In the genomic region with DNA sequence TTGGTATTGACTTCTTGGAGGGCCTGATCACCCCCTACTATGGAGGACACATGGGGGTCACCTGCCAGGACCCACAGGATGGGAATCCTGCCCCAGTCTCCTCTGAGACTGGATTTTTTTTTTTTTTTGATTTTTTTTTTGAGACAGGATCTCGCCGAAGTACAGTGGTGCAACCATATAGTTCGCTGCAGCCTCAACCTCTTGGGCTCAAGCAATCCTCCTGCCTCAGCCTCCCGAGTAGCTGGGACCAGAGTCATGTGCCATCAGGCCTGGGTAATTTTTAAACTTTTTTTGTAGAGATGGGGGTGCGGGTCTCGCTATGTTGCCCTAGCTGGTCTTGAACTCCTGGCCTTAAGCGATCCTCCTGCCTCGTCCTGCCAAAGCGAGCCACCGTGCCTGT, we compare ENCODE assay signal across 10 cellular contexts. TPM values are rescaled to one million over a fixed set of nuclear protein-coding genes. Genes with fewer than 3 reads are reported as not detected.
A peak's percentile ranks its signal among the peaks of the same experiment; 100 is the strongest.
DNase-seq lines count a peak whose midpoint lies in the region; ATAC-seq and TF ChIP-seq lines count a peak whose summit lies in the region.
"Had no signal": no experiment of that assay in that cellular context is flagged by ENCODE, and none has a peak within 500 bp of the region (broad histone marks: within the 10 kb centered on the region; RNA-seq: fewer than 3 reads in every experiment).

No MANE protein-coding gene starts in this region.

- H3K4me3 ChIP-seq in OCI-LY7 (ENCODE audit: low read depth, low read length, poor library complexity, severe bottlenecking) (peak overlapping the region; percentile 24), adrenal gland (no peak overlapping the region)
- H3K4me3 ChIP-seq: psoas muscle, upper lobe of right lung had no signal

- no peaks in the 10 kb centered on the region for H3K79me2 ChIP-seq in OCI-LY7 (ENCODE audit: insufficient read depth, low read depth, low read length)

- peaks cover 1% of the 10 kb centered on the region for H3K36me3 Mint-ChIP-seq in activated CD8-positive, alpha-beta memory T cell treated with anti-CD3 and anti-CD28 coated beads, Interleukin-2, amount 10 ng/mL, durations not matched to agents 7 days and 5 days
- H3K36me3 Mint-ChIP-seq in chondrocyte (ENCODE audit: low read depth): no peaks in the 10 kb centered on the region
- peaks cover 23% of the 10 kb centered on the region for H3K36me3 Mint-ChIP-seq in stimulated activated effector memory CD8-positive, alpha-beta T cell treated with anti-CD3 and anti-CD28 coated beads, Interleukin-12 subunit alpha, Interleukin-12 subunit beta, amount 100 ng/mL, for 72 hours

- no peaks in the 10 kb centered on the region for H4K20me1 ChIP-seq in OCI-LY7 (ENCODE audit: insufficient read depth, low read length)

- H3K4me1 ChIP-seq in OCI-LY7 (ENCODE audit: insufficient read depth, low read length, poor library complexity, severe bottlenecking) (peaks cover 58% of the 10 kb centered on the region), adrenal gland (replicated peaks in 1 of 2) (peaks cover 0 to 37% of the 10 kb centered on the region in 2 donors)

- H3K4me2 ChIP-seq in OCI-LY7 (ENCODE audit: low read length): peak overlapping the region; percentile 63

- 91 to 97% (median 94%) methylated on average over 10 of the region's 10 CpGs for WGBS in adrenal gland, 4 donors

- H3K4me3 Mint-ChIP-seq in activated CD8-positive, alpha-beta memory T cell treated with anti-CD3 and anti-CD28 coated beads, Interleukin-2, amount 10 ng/mL, durations not matched to agents 7 days and 5 days: no peak overlapping the region
- H3K4me3 Mint-ChIP-seq in chondrocyte (ENCODE audit: unreplicated experiment): no peak overlapping the region
- H3K4me3 Mint-ChIP-seq in stimulated activated effector memory CD8-positive, alpha-beta T cell treated with anti-CD3 and anti-CD28 coated beads, Interleukin-12 subunit alpha, Interleukin-12 subunit beta, amount 100 ng/mL, for 72 hours: peak overlapping the region; percentile 86

- peak overlapping the region; percentile 89 for H3K27ac Mint-ChIP-seq in activated CD8-positive, alpha-beta memory T cell treated with anti-CD3 and anti-CD28 coated beads, Interleukin-2, amount 10 ng/mL, durations not matched to agents 7 days and 5 days
- H3K27ac Mint-ChIP-seq in chondrocyte (ENCODE audit: unreplicated experiment): peak overlapping the region; percentile 81
- peak overlapping the region; percentile 100 for H3K27ac Mint-ChIP-seq in stimulated activated effector memory CD8-positive, alpha-beta T cell treated with anti-CD3 and anti-CD28 coated beads, Interleukin-12 subunit alpha, Interleukin-12 subunit beta, amount 100 ng/mL, for 72 hours

- H3K36me3 ChIP-seq in OCI-LY7 (ENCODE audit: insufficient read depth, low read length) (no peaks in the 10 kb centered on the region), adrenal gland (replicated peaks in 1 of 2) (no peaks in the 10 kb centered on the region)
- H3K36me3 ChIP-seq: upper lobe of right lung had no signal

- H3K27me3 Mint-ChIP-seq in activated CD8-positive, alpha-beta memory T cell treated with anti-CD3 and anti-CD28 coated beads, Interleukin-2, amount 10 ng/mL, durations not matched to agents 7 days and 5 days: no peaks in the 10 kb centered on the region
- H3K27me3 Mint-ChIP-seq in chondrocyte (ENCODE audit: low read depth): no peaks in the 10 kb centered on the region

- no peaks in the 10 kb centered on the region for H3K27me3 ChIP-seq in adrenal gland
- H3K27me3 ChIP-seq: upper lobe of right lung had no signal

- H2AFZ ChIP-seq in OCI-LY7 (ENCODE audit: low read length): peak overlapping the region; percentile 69; the same call in 1 of the 2 replicates

- no peak for DNase-seq in activated CD8-positive, alpha-beta memory T cell treated with anti-CD3 and anti-CD28 coated beads, Interleukin-2, amount 10 ng/mL, durations not matched to agents 7 days and 5 days
- no peak for DNase-seq in activated CD8-positive, alpha-beta memory T cell treated with anti-CD3 and anti-CD28 coated beads, Interleukin-2, amount 50 U/mL, for 48 hours
- DNase-seq in OCI-LY7 (ENCODE audit: low spot score) (no peak), chondrocyte (ENCODE audit: low spot score) (no peak), adrenal gland (no peak), NCI-H510A treated with DMSO at 0.1 percent for 48 hours (lab: John Stamatoyannopoulos, UW) (no peak), Right ventricle myocardium inferior (ENCODE audit: missing footprints) (no peak)
- DNase-seq in stimulated activated effector memory CD8-positive, alpha-beta T cell treated with anti-CD3 and anti-CD28 coated beads, Interleukin-12 subunit alpha, Interleukin-12 subunit beta, amount 100 ng/mL, for 72 hours (ENCODE audit: low spot score in 2 of 2): no peak

- TF ChIP-seq POLR2A in adrenal gland (IDR thresholded peaks at IDR 0.05): no peak

- H3K9me2 ChIP-seq in OCI-LY7 (ENCODE audit: insufficient read depth, low read length): no peaks in the 10 kb centered on the region

- H3K9me3 ChIP-seq in OCI-LY7 (ENCODE audit: low read length): no peaks in the 10 kb centered on the region
- no peaks in the 10 kb centered on the region for H3K9me3 ChIP-seq in adrenal gland (replicated peaks in 1 of 3)
- H3K9me3 ChIP-seq: psoas muscle, upper lobe of right lung had no signal

- no TSS peak for BruUV-seq in OCI-LY7 (replicated peaks; lab: Mats Ljungman, UMichigan)

- no peak overlapping the region for H3K27ac ChIP-seq in OCI-LY7 (ENCODE audit: low read depth, low read length, poor library complexity, severe bottlenecking)
- H3K27ac ChIP-seq in adrenal gland: peak overlapping the region in 1 of 5 donors; percentile 67
- H3K27ac ChIP-seq: psoas muscle had no signal

- POLR2A ChIA-PET in OCI-LY7 (lab: Charles Lee): no interaction called here

- CTCF ChIA-PET in activated CD8-positive, alpha-beta memory T cell treated with anti-CD3 and anti-CD28 coated beads, Interleukin-2, amount 10 ng/mL, durations not matched to agents 7 days and 5 days (lab: Charles Lee): interaction anchor here (0.9 to 13.1 kb wide), 5 partner anchors 8 to 230 kb away, joined by 3 to 211 read pairs (median 15); partner anchors contain the start of genes ADGRE5 and ASF1B
- CTCF ChIA-PET in OCI-LY7 (lab: Charles Lee; ENCODE audit: unreplicated experiment): no interaction called here

- ATAC-seq in activated CD8-positive, alpha-beta memory T cell treated with anti-CD3 and anti-CD28 coated beads, Interleukin-2, amount 10 ng/mL, durations not matched to agents 7 days and 5 days: no peak
- no peak for ATAC-seq in stimulated activated effector memory CD8-positive, alpha-beta T cell treated with anti-CD3 and anti-CD28 coated beads, Interleukin-12 subunit alpha, Interleukin-12 subunit beta, amount 100 ng/mL, for 72 hours
- ATAC-seq in Right ventricle myocardium inferior: no peak

- peaks cover 75% of the 10 kb centered on the region for H3K4me1 Mint-ChIP-seq in activated CD8-positive, alpha-beta memory T cell treated with anti-CD3 and anti-CD28 coated beads, Interleukin-2, amount 10 ng/mL, durations not matched to agents 7 days and 5 days
- peaks cover 36% of the 10 kb centered on the region for H3K4me1 Mint-ChIP-seq in chondrocyte (ENCODE audit: low read depth)
- peaks cover 78% of the 10 kb centered on the region for H3K4me1 Mint-ChIP-seq in stimulated activated effector memory CD8-positive, alpha-beta T cell treated with anti-CD3 and anti-CD28 coated beads, Interleukin-12 subunit alpha, Interleukin-12 subunit beta, amount 100 ng/mL, for 72 hours

- intact Hi-C loops in OCI-LY7 (cut with micrococcal nuclease; ENCODE audit: unreplicated experiment) (loop anchor here (2.0 to 10.0 kb wide), 2 partner anchors 16 to 118 kb away; no protein-coding TSS in a partner anchor), adrenal gland (cut with DNase I) (no loop called here), Right ventricle myocardium inferior (cut with DNase I) (no loop called here)

- TF ChIP-seq CTCF in OCI-LY7 (conservative IDR thresholded peaks at IDR 0.05; ENCODE audit: low read length) (no peak), chondrocyte (IDR thresholded peaks at IDR 0.05) (no peak), adrenal gland (IDR thresholded peaks at IDR 0.05) (no peak)

- H3K9me3 Mint-ChIP-seq in activated CD8-positive, alpha-beta memory T cell treated with anti-CD3 and anti-CD28 coated beads, Interleukin-2, amount 10 ng/mL, durations not matched to agents 7 days and 5 days (ENCODE audit: low read depth): no peaks in the 10 kb centered on the region
- no peaks in the 10 kb centered on the region for H3K9me3 Mint-ChIP-seq in chondrocyte (ENCODE audit: low read depth)
- no peaks in the 10 kb centered on the region for H3K9me3 Mint-ChIP-seq in stimulated activated effector memory CD8-positive, alpha-beta T cell treated with anti-CD3 and anti-CD28 coated beads, Interleukin-12 subunit alpha, Interleukin-12 subunit beta, amount 100 ng/mL, for 72 hours

RNA-seq across cellular contexts. Expression of gene ADGRE5, which starts 14.2 kb away (rescaled TPM):
- total RNA-seq in activated CD8-positive, alpha-beta memory T cell treated with anti-CD3 and anti-CD28 coated beads, Interleukin-2, amount 10 ng/mL, durations not matched to agents 7 days and 5 days: 100 to 1,000 TPM; 276 to 311 TPM
- 12.5 and 13.8 TPM in 2 replicates for total RNA-seq in OCI-LY7 (2014; rRNA removed; shearing (Covaris generic))
- total RNA-seq in OCI-LY7 (2022): 47.5 and 48.7 TPM in 2 replicates
- total RNA-seq in chondrocyte: 1.8 to 12.7 TPM (median 10.7 TPM) in 3 replicates
- total RNA-seq in adrenal gland: 100 to 1,000 TPM in 1 of 8 donors, 10 to 100 TPM in 7; 26.8 to 103 (median 71.5) TPM
- polyA plus RNA-seq in adrenal gland: 10 to 100 TPM; 11.7 to 25.8 (median 15.9) TPM
- 32.6 TPM for total RNA-seq in Right ventricle myocardium inferior

RNA-seq across cellular contexts. Expression of gene DDX39A, which starts 52.1 kb away (rescaled TPM):
- 100 to 1,000 TPM; 273 to 311 TPM for total RNA-seq in activated CD8-positive, alpha-beta memory T cell treated with anti-CD3 and anti-CD28 coated beads, Interleukin-2, amount 10 ng/mL, durations not matched to agents 7 days and 5 days
- total RNA-seq in OCI-LY7 (2014; rRNA removed; shearing (Covaris generic)): 425 and 474 TPM in 2 replicates
- 294 and 316 TPM in 2 replicates for total RNA-seq in OCI-LY7 (2022)
- total RNA-seq in chondrocyte: 51.4 to 58.5 TPM (median 51.8 TPM) in 3 replicates
- 10 to 100 TPM; 30.7 to 60.7 (median 40.9) TPM for total RNA-seq in adrenal gland
- polyA plus RNA-seq in adrenal gland: 100 to 1,000 TPM in 2 of 3 donors, 10 to 100 TPM in 1; 26.7 to 262 (median 126) TPM
- total RNA-seq in Right ventricle myocardium inferior: 32.2 TPM
